In the genomic region with DNA sequence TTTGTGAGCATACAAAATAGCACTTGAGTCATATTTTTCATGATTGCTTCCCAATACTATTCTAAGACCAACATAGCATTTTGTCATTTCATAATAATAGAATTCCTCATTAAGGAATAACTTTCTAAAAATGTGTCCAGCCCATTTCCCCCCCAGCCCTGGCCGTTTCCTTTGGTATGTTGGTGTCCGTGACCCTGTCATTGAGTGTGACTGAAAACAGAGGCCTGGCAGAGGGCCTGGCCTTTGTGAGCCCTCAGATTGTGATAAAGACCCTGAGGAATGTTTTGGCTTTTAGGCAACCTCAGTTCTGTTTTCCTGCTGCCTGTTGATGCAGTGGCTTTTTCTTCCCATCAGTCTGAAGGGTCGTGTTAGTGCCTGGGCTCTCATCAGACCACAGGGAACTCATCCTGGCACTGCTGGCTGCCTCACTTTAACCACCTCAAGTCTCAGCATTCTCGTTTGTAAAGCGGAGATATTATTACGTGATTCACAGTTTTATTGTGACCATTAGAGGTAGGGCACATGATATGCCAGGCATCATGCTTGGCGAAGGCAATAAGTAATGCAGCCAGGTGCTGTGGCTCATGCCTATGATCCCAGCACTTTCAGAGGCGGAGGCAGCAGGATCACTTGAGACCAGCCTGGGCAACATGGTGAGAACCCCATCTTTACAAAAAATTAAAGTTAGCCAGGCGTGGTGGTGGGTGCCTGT, we compare ENCODE assay signal across 10 cellular contexts. TPM values are rescaled to one million over a fixed set of nuclear protein-coding genes. Genes with fewer than 3 reads are reported as not detected.
DNase-seq lines count a peak whose midpoint lies in the region; ATAC-seq and TF ChIP-seq lines count a peak whose summit lies in the region.
"Had no signal": no experiment of that assay in that cellular context is flagged by ENCODE, and none has a peak within 500 bp of the region (broad histone marks: within the 10 kb centered on the region; RNA-seq: fewer than 3 reads in every experiment).

No MANE protein-coding gene starts in this region.

- H3K9me2 ChIP-seq in OCI-LY7 (ENCODE audit: insufficient read depth, low read length) = no peaks in the 10 kb centered on the region

- no peak overlapping the region for H3K4me2 ChIP-seq in OCI-LY7 (ENCODE audit: low read length)

- no peaks in the 10 kb centered on the region for H4K20me1 ChIP-seq in OCI-LY7 (ENCODE audit: insufficient read depth, low read length)

- no peaks in the 10 kb centered on the region for H3K36me3 ChIP-seq in left lung
- no peaks in the 10 kb centered on the region for H3K36me3 ChIP-seq in OCI-LY7 (ENCODE audit: insufficient read depth, low read length)

- H3K9me3 ChIP-seq in left lung (no peaks in the 10 kb centered on the region), OCI-LY7 (ENCODE audit: low read length) (no peaks in the 10 kb centered on the region)

- POLR2A ChIA-PET in OCI-LY7 (lab: Charles Lee) = no interaction called here
- POLR2A ChIA-PET in activated CD4-positive, alpha-beta memory T cell treated with anti-CD3 and anti-CD28 coated beads, Interleukin-2, amount 10 ng/mL, durations not matched to agents 7 days and 5 days (lab: Charles Lee) = no interaction called here

- no TSS peak for BruUV-seq in OCI-LY7 (replicated peaks; lab: Mats Ljungman, UMichigan)

- no peak for TF ChIP-seq CTCF in left lung (IDR thresholded peaks at IDR 0.05)
- TF ChIP-seq CTCF in OCI-LY7 (conservative IDR thresholded peaks at IDR 0.05; ENCODE audit: low read length) = no peak

- no peak overlapping the region for H3K4me3 ChIP-seq in left lung
- H3K4me3 ChIP-seq in OCI-LY7 (ENCODE audit: low read depth, low read length, poor library complexity, severe bottlenecking) = no peak overlapping the region

- peak; percentile 65 for DNase-seq in HS-5 (ENCODE audit: low read depth)
- peak in 1 of 2 donors; percentile 24 for DNase-seq in left lung
- DNase-seq in substantia nigra (lab: John Stamatoyannopoulos, UW) = no peak
- DNase-seq in OCI-LY7 (ENCODE audit: low spot score) = no peak
- DNase-seq in activated CD4-positive, alpha-beta memory T cell treated with anti-CD3 and anti-CD28 coated beads, Interleukin-2, amount 10 ng/mL, durations not matched to agents 7 days and 5 days = no peak
- no peak for DNase-seq in SHP77 treated with DMSO at 0.1 percent for 48 hours (lab: John Stamatoyannopoulos, UW)
- DNase-seq in ACHN = no peak
- DNase-seq: activated T-cell treated with anti-CD3 and anti-CD28 coated beads for 4 hours; stimulated activated CD4-positive, alpha-beta T cell treated with anti-CD3 and anti-CD28 coated beads, Interleukin-4, amount 100 ng/mL, for 24 hours had no signal

- H3K36me3 Mint-ChIP-seq in activated CD4-positive, alpha-beta memory T cell treated with anti-CD3 and anti-CD28 coated beads, Interleukin-2, amount 10 ng/mL, durations not matched to agents 7 days and 5 days (ENCODE audit: low read depth) = no peaks in the 10 kb centered on the region

- ATAC-seq in left lung = peak; percentile 56

- H3K27ac ChIP-seq in cingulate gyrus (ENCODE audit: low read depth, low read length) (peak overlapping the region; percentile 75), left lung (peak overlapping the region; percentile 59 to 76), substantia nigra (ENCODE audit: low read depth, low read length, poor library complexity, severe bottlenecking) (peak overlapping the region; percentile 54), OCI-LY7 (ENCODE audit: low read depth, low read length, poor library complexity, severe bottlenecking) (no peak overlapping the region)

- in situ Hi-C loops in ACHN (cut with HindIII; ENCODE audit: low pct_ligation_motif_present, low pct_unique_long_range_greater_than_20kb, low sequenced_read_pairs) = no loop called here

- H3K4me1 ChIP-seq in left lung (peaks cover 20 to 49% of the 10 kb centered on the region in 2 donors), OCI-LY7 (ENCODE audit: insufficient read depth, low read length, poor library complexity, severe bottlenecking) (peaks cover 6% of the 10 kb centered on the region)

- peaks cover 9% of the 10 kb centered on the region for H3K4me1 Mint-ChIP-seq in activated CD4-positive, alpha-beta memory T cell treated with anti-CD3 and anti-CD28 coated beads, Interleukin-2, amount 10 ng/mL, durations not matched to agents 7 days and 5 days

- no peaks in the 10 kb centered on the region for H3K27me3 ChIP-seq in left lung

- CTCF ChIA-PET in OCI-LY7 (lab: Charles Lee; ENCODE audit: unreplicated experiment) = interaction anchor here (0.5 kb wide), 1 partner anchor 501 kb away, joined by 3 read pairs; no protein-coding TSS in a partner anchor
- CTCF ChIA-PET in activated CD4-positive, alpha-beta memory T cell treated with anti-CD3 and anti-CD28 coated beads, Interleukin-2, amount 10 ng/mL, durations not matched to agents 7 days and 5 days (lab: Charles Lee) = interaction anchor here (1.5 kb wide), 1 partner anchor 34 kb away, joined by 4 read pairs; no protein-coding TSS in a partner anchor

- H3K79me2 ChIP-seq in OCI-LY7 (ENCODE audit: insufficient read depth, low read depth, low read length) = no peaks in the 10 kb centered on the region

- intact Hi-C loops in left lung (cut with DNase I) = no loop called here
- intact Hi-C loops in OCI-LY7 (cut with micrococcal nuclease; ENCODE audit: unreplicated experiment) = no loop called here

- no peak overlapping the region for H2AFZ ChIP-seq in OCI-LY7 (ENCODE audit: low read length)

- no peak overlapping the region for H3K4me3 Mint-ChIP-seq in activated CD4-positive, alpha-beta memory T cell treated with anti-CD3 and anti-CD28 coated beads, Interleukin-2, amount 10 ng/mL, durations not matched to agents 7 days and 5 days

- H3K9me3 Mint-ChIP-seq in activated CD4-positive, alpha-beta memory T cell treated with anti-CD3 and anti-CD28 coated beads, Interleukin-2, amount 10 ng/mL, durations not matched to agents 7 days and 5 days = no peaks in the 10 kb centered on the region

- H3K27me3 Mint-ChIP-seq in activated CD4-positive, alpha-beta memory T cell treated with anti-CD3 and anti-CD28 coated beads, Interleukin-2, amount 10 ng/mL, durations not matched to agents 7 days and 5 days = no peaks in the 10 kb centered on the region

- H3K27ac Mint-ChIP-seq in activated CD4-positive, alpha-beta memory T cell treated with anti-CD3 and anti-CD28 coated beads, Interleukin-2, amount 10 ng/mL, durations not matched to agents 7 days and 5 days = no peak overlapping the region

RNA-seq across cellular contexts. Expression of gene SPINT2, which starts 13.8 kb away (rescaled TPM):
- total RNA-seq in left lung (100 to 1,000 TPM; 206 to 317 TPM), OCI-LY7 (2022) (77.2 and 82.2 TPM in 2 replicates)
- 36.7 and 59.5 TPM in 2 replicates for total RNA-seq in OCI-LY7 (2014; rRNA removed; shearing (Covaris generic))
- total RNA-seq in activated CD4-positive, alpha-beta memory T cell treated with anti-CD3 and anti-CD28 coated beads, Interleukin-2, amount 10 ng/mL, durations not matched to agents 7 days and 5 days = 1 to 10 TPM; 7.3 to 8.0 TPM

RNA-seq across cellular contexts. Expression of gene PPP1R14A, which starts 22.0 kb away (rescaled TPM):
- total RNA-seq in left lung = 10 to 100 TPM; 40.2 to 91.3 TPM
- total RNA-seq in OCI-LY7 (2014; rRNA removed; shearing (Covaris generic)) = not detected in 2 replicates
- not detected in 2 replicates for total RNA-seq in OCI-LY7 (2022)
- not detected for total RNA-seq in activated CD4-positive, alpha-beta memory T cell treated with anti-CD3 and anti-CD28 coated beads, Interleukin-2, amount 10 ng/mL, durations not matched to agents 7 days and 5 days

RNA-seq across cellular contexts. Expression of gene C19orf33, which starts 25.9 kb away (rescaled TPM):
- total RNA-seq in left lung (100 to 1,000 TPM in 1 of 2 donors, 10 to 100 TPM in 1; 63.2 to 120 TPM), OCI-LY7 (2022) (not detected in 2 replicates)
- total RNA-seq in OCI-LY7 (2014; rRNA removed; shearing (Covaris generic)) = not detected in 2 replicates
- under 1 TPM; 0.55 to 0.71 TPM for total RNA-seq in activated CD4-positive, alpha-beta memory T cell treated with anti-CD3 and anti-CD28 coated beads, Interleukin-2, amount 10 ng/mL, durations not matched to agents 7 days and 5 days

RNA-seq across cellular contexts. Expression of gene YIF1B, which starts 37.6 kb away (rescaled TPM):
- total RNA-seq in left lung (10 to 100 TPM; 52.0 to 59.6 TPM), OCI-LY7 (2022) (59.3 and 64.3 TPM in 2 replicates)
- total RNA-seq in OCI-LY7 (2014; rRNA removed; shearing (Covaris generic)) = 44.3 and 68.3 TPM in 2 replicates
- 10 to 100 TPM; 75.4 to 76.1 TPM for total RNA-seq in activated CD4-positive, alpha-beta memory T cell treated with anti-CD3 and anti-CD28 coated beads, Interleukin-2, amount 10 ng/mL, durations not matched to agents 7 days and 5 days

RNA-seq across cellular contexts. Expression of gene KCNK6, which starts 41.5 kb away (rescaled TPM):
- total RNA-seq in left lung (10 to 100 TPM; 11.8 to 12.4 TPM), OCI-LY7 (2022) (5.4 and 6.9 TPM in 2 replicates)
- 1.7 and 1.8 TPM in 2 replicates for total RNA-seq in OCI-LY7 (2014; rRNA removed; shearing (Covaris generic))
- total RNA-seq in activated CD4-positive, alpha-beta memory T cell treated with anti-CD3 and anti-CD28 coated beads, Interleukin-2, amount 10 ng/mL, durations not matched to agents 7 days and 5 days = 10 to 100 TPM; 14.3 to 14.4 TPM

Comparison
In these comparisons a context has a peak if more than half of its experiments do, and no peak if none do; other contexts are left out.
1. RNA of gene SPINT2, which starts 13.8 kb away (total RNA-seq): 206 to 317 TPM in left lung and 36.7 to 82.2 TPM in OCI-LY7; 7.3 to 8.0 TPM in activated CD4-positive, alpha-beta memory T cell treated with anti-CD3 and anti-CD28 coated beads, Interleukin-2, amount 10 ng/mL, durations not matched to agents 7 days and 5 days; every median in the first group is over 4 times any median in the second.
2. RNA of gene PPP1R14A, which starts 22.0 kb away (total RNA-seq): 40.2 to 91.3 TPM in left lung; not detected in OCI-LY7 and not detected in activated CD4-positive, alpha-beta memory T cell treated with anti-CD3 and anti-CD28 coated beads, Interleukin-2, amount 10 ng/mL, durations not matched to agents 7 days and 5 days; every median in the first group is over 10 times any median in the second.
3. RNA of gene C19orf33, which starts 25.9 kb away (total RNA-seq): 63.2 to 120 TPM in left lung; 0.55 to 0.71 TPM in activated CD4-positive, alpha-beta memory T cell treated with anti-CD3 and anti-CD28 coated beads, Interleukin-2, amount 10 ng/mL, durations not matched to agents 7 days and 5 days and not detected in OCI-LY7; every median in the first group is over 10 times any median in the second.